In genomic region chr19:17605761-17606745, GRCh38 we compare ENCODE assay signal across 1 cellular context.
A peak's percentile ranks its signal among the peaks of the same experiment; 100 is the strongest.
TF ChIP-seq lines count a peak whose summit lies in the region.

No MANE protein-coding gene starts in this region.

TF ChIP-seq in HepG2, 621 proteins besides CTCF, POLR2A, EP300 and RAD21 (continued from another document and continues in another):
- TF ChIP-seq KDM4B (CRISPR knock-in tag; IDR thresholded peaks at IDR 0.05) (0 out of 2 replicates have a peak, but pooled peaks have one; percentile 41), ZNF580 (CRISPR knock-in tag; IDR thresholded peaks at IDR 0.05; ENCODE audit: borderline replicate concordance, low read depth) (peak; percentile 96; the same call in 1 of the 2 replicates), PREB (CRISPR knock-in tag; IDR thresholded peaks at IDR 0.05) (peak; percentile 98; the same call in 1 of the 2 replicates), E2F5 (CRISPR knock-in tag; conservative IDR thresholded peaks at IDR 0.05) (peak; percentile 66), FOXP1 (IDR thresholded peaks at IDR 0.05) (no peak), FOXP1 (CRISPR knock-in tag; IDR thresholded peaks at IDR 0.05) (no peak), U2AF1 (optimal IDR thresholded peaks at IDR 0.05; ENCODE audit: low read depth, low read length) (no peak), ZBTB8A (CRISPR knock-in tag; IDR thresholded peaks at IDR 0.05; ENCODE audit: borderline replicate concordance, low read depth) (peak; percentile 96), HOXA9 (CRISPR knock-in tag; IDR thresholded peaks at IDR 0.05; ENCODE audit: borderline replicate concordance) (peak; percentile 97), PHF21A (CRISPR knock-in tag; IDR thresholded peaks at IDR 0.05) (peak; percentile 41; the same call in 1 of the 2 replicates), CENPBD1 (CRISPR knock-in tag; IDR thresholded peaks at IDR 0.05; ENCODE audit: borderline replicate concordance, low read depth) (no peak; the same call in 1 of the 2 replicates), PRMT3 (CRISPR knock-in tag; IDR thresholded peaks at IDR 0.05; ENCODE audit: borderline replicate concordance, low read depth) (peak; percentile 97), MATR3 (CRISPR knock-in tag; IDR thresholded peaks at IDR 0.05) (no peak), ZFP41 (CRISPR knock-in tag; IDR thresholded peaks at IDR 0.05; ENCODE audit: borderline replicate concordance) (peak; percentile 92), BCL3 (CRISPR knock-in tag; IDR thresholded peaks at IDR 0.05) (peak; percentile 100), TBX3 (IDR thresholded peaks at IDR 0.05; ENCODE audit: borderline replicate concordance) (peak; percentile 25; the same call in 1 of the 2 replicates), ZKSCAN8 (CRISPR knock-in tag; IDR thresholded peaks at IDR 0.05; ENCODE audit: borderline replicate concordance) (peak; percentile 59; the same call in 1 of the 2 replicates), ZC3H4 (CRISPR knock-in tag; IDR thresholded peaks at IDR 0.05; ENCODE audit: borderline replicate concordance) (no peak; the same call in 1 of the 2 replicates), ETV5 (CRISPR knock-in tag; IDR thresholded peaks at IDR 0.05; ENCODE audit: borderline replicate concordance) (peak; percentile 60), GTF3A (CRISPR knock-in tag; conservative IDR thresholded peaks at IDR 0.05) (peak; percentile 96), ZNF83 (CRISPR knock-in tag; IDR thresholded peaks at IDR 0.05; ENCODE audit: borderline replicate concordance) (peak; percentile 99), AFF4 (CRISPR knock-in tag; IDR thresholded peaks at IDR 0.05) (peak; percentile 84), ZFP90 (CRISPR knock-in tag; IDR thresholded peaks at IDR 0.05; ENCODE audit: borderline replicate concordance) (peak; percentile 96; the same call in 1 of the 2 replicates), PHF5A (CRISPR knock-in tag; IDR thresholded peaks at IDR 0.05; ENCODE audit: low read depth, unreplicated experiment) (peak; percentile 94), ZNF816 (CRISPR knock-in tag; IDR thresholded peaks at IDR 0.05; ENCODE audit: borderline replicate concordance) (peak; percentile 85; the same call in 1 of the 2 replicates), SP4 (CRISPR knock-in tag; IDR thresholded peaks at IDR 0.05) (peak; percentile 98), SIN3A (IDR thresholded peaks at IDR 0.05; ENCODE audit: borderline replicate concordance, low read depth, low read length) (0 out of 2 replicates have a peak, but pooled peaks have one; percentile 62), ZNF143 (CRISPR knock-in tag; IDR thresholded peaks at IDR 0.05) (peak; percentile 68), ZNF138 (CRISPR knock-in tag; IDR thresholded peaks at IDR 0.05; ENCODE audit: low read depth) (peak; percentile 99), RBAK (CRISPR knock-in tag; IDR thresholded peaks at IDR 0.05) (no peak), ZNF333 (CRISPR knock-in tag; IDR thresholded peaks at IDR 0.05; ENCODE audit: borderline replicate concordance) (0 out of 2 replicates have a peak, but pooled peaks have one; percentile 86), ZFYVE20 (CRISPR knock-in tag; IDR thresholded peaks at IDR 0.05; ENCODE audit: borderline replicate concordance, low read depth) (peak; percentile 96; the same call in 1 of the 2 replicates), NONO (IDR thresholded peaks at IDR 0.05) (no peak), NONO (CRISPR knock-in tag; conservative IDR thresholded peaks at IDR 0.05) (peak; percentile 97), HDAC6 (IDR thresholded peaks at IDR 0.05; ENCODE audit: low read depth, low read length) (no peak), SATB2 (CRISPR knock-in tag; IDR thresholded peaks at IDR 0.05) (peak; percentile 94), SKI (IDR thresholded peaks at IDR 0.05; ENCODE audit: partially characterized antibody) (no peak), ZBTB25 (CRISPR knock-in tag; IDR thresholded peaks at IDR 0.05) (peak; percentile 69; the same call in 1 of the 2 replicates), NFE2L1 (CRISPR knock-in tag; IDR thresholded peaks at IDR 0.05; ENCODE audit: borderline replicate concordance) (peak; percentile 91), ZNF598 (CRISPR knock-in tag; IDR thresholded peaks at IDR 0.05; ENCODE audit: borderline replicate concordance) (peak; percentile 100), NCOA2 (CRISPR knock-in tag; IDR thresholded peaks at IDR 0.05) (no peak; the same call in 1 of the 2 replicates), ZNF296 (CRISPR knock-in tag; conservative IDR thresholded peaks at IDR 0.05) (0 out of 2 replicates have a peak, but pooled peaks have one; percentile 61), NFKB2 (CRISPR knock-in tag; IDR thresholded peaks at IDR 0.05; ENCODE audit: borderline replicate concordance) (peak; percentile 99), RXRA (CRISPR knock-in tag; IDR thresholded peaks at IDR 0.05) (no peak; the same call in 1 of the 2 replicates), ZNF564 (CRISPR knock-in tag; IDR thresholded peaks at IDR 0.05) (peak; percentile 97), PRDM10 (CRISPR knock-in tag; IDR thresholded peaks at IDR 0.05; ENCODE audit: low read depth) (no peak), ZMAT3 (CRISPR knock-in tag; conservative IDR thresholded peaks at IDR 0.05) (peak; percentile 100), MED1 (CRISPR knock-in tag; IDR thresholded peaks at IDR 0.05) (peak; percentile 85), ZNF546 (CRISPR knock-in tag; conservative IDR thresholded peaks at IDR 0.05) (peak; percentile 99), RARA (CRISPR knock-in tag; IDR thresholded peaks at IDR 0.05) (peak; percentile 66), SAFB2 (CRISPR knock-in tag; IDR thresholded peaks at IDR 0.05; ENCODE audit: borderline replicate concordance, low read depth) (peak; percentile 99), HES4 (CRISPR knock-in tag; IDR thresholded peaks at IDR 0.05; ENCODE audit: borderline replicate concordance) (peak; percentile 99), SP5 (CRISPR knock-in tag; IDR thresholded peaks at IDR 0.05; ENCODE audit: borderline replicate concordance, low read depth) (peak; percentile 71), ZNF160 (CRISPR knock-in tag; IDR thresholded peaks at IDR 0.05) (peak; percentile 97), IRF9 (CRISPR knock-in tag; IDR thresholded peaks at IDR 0.05; ENCODE audit: borderline replicate concordance) (peak; percentile 100), GATAD2A (CRISPR knock-in tag; IDR thresholded peaks at IDR 0.05) (peak; percentile 21; the same call in 1 of the 2 replicates), HMGA1 (CRISPR knock-in tag; conservative IDR thresholded peaks at IDR 0.05) (no peak), ATF1 (CRISPR knock-in tag; IDR thresholded peaks at IDR 0.05) (no peak), GZF1 (CRISPR knock-in tag; IDR thresholded peaks at IDR 0.05) (peak; percentile 52; the same call in 1 of the 2 replicates), SMYD3 (CRISPR knock-in tag; IDR thresholded peaks at IDR 0.05) (peak; percentile 96), ZNF619 (CRISPR knock-in tag; IDR thresholded peaks at IDR 0.05) (peak; percentile 57; the same call in 1 of the 2 replicates)
